In the genomic region with DNA sequence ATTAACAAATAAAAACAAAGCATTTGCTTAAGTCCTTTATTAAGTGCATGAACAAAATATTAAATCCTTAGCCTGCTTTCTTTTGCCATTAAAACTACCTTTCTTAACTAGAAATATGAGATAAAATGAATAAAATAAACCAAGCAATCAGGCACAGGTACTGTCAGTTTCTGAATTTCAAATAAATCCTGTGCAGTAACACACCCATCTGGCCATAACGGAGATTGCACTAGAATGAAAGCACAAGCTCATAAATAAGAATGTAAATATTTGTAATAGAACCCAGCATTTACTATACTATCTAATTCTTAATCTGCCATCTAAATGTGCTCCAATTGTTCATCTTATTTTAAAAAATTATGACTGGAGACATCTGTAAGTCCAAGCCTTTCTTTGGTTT, we compare ENCODE assay signal across 11 cellular contexts. TPM values are rescaled to one million over a fixed set of nuclear protein-coding genes. Genes with fewer than 3 reads are reported as not detected.
DNase-seq lines count a peak whose midpoint lies in the region; ATAC-seq and TF ChIP-seq lines count a peak whose summit lies in the region.
"Had no signal": no experiment of that assay in that cellular context is flagged by ENCODE, and none has a peak within 500 bp of the region (broad histone marks: within the 10 kb centered on the region; RNA-seq: fewer than 3 reads in every experiment).

No MANE protein-coding gene starts in this region.

- H3K27me3 ChIP-seq in Karpas-422 (ENCODE audit: low read length): no peaks in the 10 kb centered on the region
- no peaks in the 10 kb centered on the region for H3K27me3 ChIP-seq in mesenchymal stem cell (ENCODE audit: control insufficient read depth in 1 of 2, insufficient read depth in 1 of 2, low read length in 2 of 2)
- H3K27me3 ChIP-seq: upper lobe of left lung had no signal

- H4K8ac ChIP-seq in mesenchymal stem cell (ENCODE audit: low read length): no peak overlapping the region

- H3K4me3 ChIP-seq in Karpas-422 (ENCODE audit: low read length): no peak overlapping the region
- H3K4me3 ChIP-seq in astrocyte of the spinal cord (ENCODE audit: low read depth, low read length): no peak overlapping the region
- no peak overlapping the region for H3K4me3 ChIP-seq in mesenchymal stem cell (ENCODE audit: insufficient read depth in 1 of 2, low read depth in 1 of 2, low read length in 2 of 2)
- H3K4me3 ChIP-seq: upper lobe of left lung had no signal

- no peak overlapping the region for H4K91ac ChIP-seq in mesenchymal stem cell (ENCODE audit: low read length)

- no peak overlapping the region for H2AK5ac ChIP-seq in mesenchymal stem cell (ENCODE audit: low read length, severe bottlenecking)

- no peak overlapping the region for H2BK15ac ChIP-seq in mesenchymal stem cell (ENCODE audit: low read depth, poor library complexity, severe bottlenecking)

- H3K23ac ChIP-seq in mesenchymal stem cell (ENCODE audit: low read length in 2 of 2): no peak overlapping the region

- H2BK12ac ChIP-seq in mesenchymal stem cell (ENCODE audit: low read length in 2 of 2): no peak overlapping the region

- DNase-seq in DMS79 treated with DMSO at 0.1 percent for 48 hours (lab: John Stamatoyannopoulos, UW): peak; percentile 30
- DNase-seq in DMS79 (lab: John Stamatoyannopoulos, UW): no peak
- DNase-seq in Karpas-422: peak; percentile 50
- DNase-seq in astrocyte of the spinal cord (ENCODE audit: low read depth, low spot score): peak; percentile 29
- peak; percentile 44 for DNase-seq in mesenchymal stem cell
- no peak for DNase-seq in islet precursor cell
- no peak for DNase-seq in omental fat pad (ENCODE audit: low spot score)
- DNase-seq in globus pallidus (ENCODE audit: low spot score): no peak
- DNase-seq: activated naive CD4-positive, alpha-beta T cell; T-helper 1 cell; upper lobe of left lung had no signal

- H3K4ac ChIP-seq in mesenchymal stem cell (ENCODE audit: low read depth in 1 of 2, low read length in 2 of 2): no peak overlapping the region

- no CpG with 5 or more reads among the region's 1 CpG for WGBS in mesenchymal stem cell

- no peak overlapping the region for H3K18ac ChIP-seq in mesenchymal stem cell (ENCODE audit: low read depth in 1 of 2, low read length in 2 of 2)

- TF ChIP-seq CTCF in astrocyte of the spinal cord (IDR thresholded peaks at IDR 0.05; ENCODE audit: low read depth, low read length): peak; percentile 43
- TF ChIP-seq CTCF in omental fat pad (IDR thresholded peaks at IDR 0.05): no peak

- H3K9me2 ChIP-seq in Karpas-422 (replicated peaks; ENCODE audit: insufficient read depth, low read length): no peaks in the 10 kb centered on the region

- H3K9me3 ChIP-seq in Karpas-422 (ENCODE audit: low read length) (no peaks in the 10 kb centered on the region), mesenchymal stem cell (ENCODE audit: control insufficient read depth, low read length) (no peaks in the 10 kb centered on the region)
- H3K9me3 ChIP-seq: upper lobe of left lung had no signal

- no peak overlapping the region for H2AFZ ChIP-seq in Karpas-422 (ENCODE audit: low read length)
- no peak overlapping the region for H2AFZ ChIP-seq in mesenchymal stem cell (ENCODE audit: low read depth, low read length)

- no peak overlapping the region for H3K14ac ChIP-seq in mesenchymal stem cell (ENCODE audit: low read length in 2 of 2)

- H2BK120ac ChIP-seq in mesenchymal stem cell (ENCODE audit: low read depth, low read length): no peak overlapping the region

- ATAC-seq in omental fat pad (ENCODE audit: low FRiP score): no peak

- H3K4me2 ChIP-seq in Karpas-422 (ENCODE audit: low read depth, low read length, poor library complexity, severe bottlenecking) (no peak overlapping the region), mesenchymal stem cell (ENCODE audit: low read length, poor library complexity, severe bottlenecking) (no peak overlapping the region)

- no peaks in the 10 kb centered on the region for H3K79me2 ChIP-seq in Karpas-422 (ENCODE audit: low read length)

- H4K20me1 ChIP-seq in Karpas-422 (ENCODE audit: insufficient read depth, low read depth, low read length): no peaks in the 10 kb centered on the region

- H3K9ac ChIP-seq in Karpas-422 (ENCODE audit: low read length): no peak overlapping the region
- no peak overlapping the region for H3K9ac ChIP-seq in mesenchymal stem cell (ENCODE audit: low read length)

- in situ Hi-C loops in astrocyte of the spinal cord (cut with HindIII; ENCODE audit: low sequenced_read_pairs): no loop called here

- no peak overlapping the region for H3K27ac ChIP-seq in Karpas-422 (ENCODE audit: low read length)
- H3K27ac ChIP-seq in mesenchymal stem cell (ENCODE audit: low read length, poor library complexity, severe bottlenecking): no peak overlapping the region
- H3K27ac ChIP-seq: upper lobe of left lung had no signal

- H3K36me3 ChIP-seq in Karpas-422 (ENCODE audit: insufficient read depth, low read length) (no peaks in the 10 kb centered on the region), mesenchymal stem cell (ENCODE audit: control insufficient read depth in 1 of 2, insufficient read depth in 2 of 2, low read depth in 1 of 2, low read length in 2 of 2) (no peaks in the 10 kb centered on the region)
- H3K36me3 ChIP-seq: upper lobe of left lung had no signal

- peaks cover 41% of the 10 kb centered on the region for H3K79me1 ChIP-seq in mesenchymal stem cell (replicated peaks; ENCODE audit: low read length, poor library complexity, severe bottlenecking)

- H3K4me1 ChIP-seq in Karpas-422 (ENCODE audit: low read length) (peaks cover 11% of the 10 kb centered on the region), mesenchymal stem cell (ENCODE audit: control insufficient read depth, insufficient read depth, low read depth, low read length) (no peaks in the 10 kb centered on the region)

- H2BK5ac ChIP-seq in mesenchymal stem cell (ENCODE audit: low read depth, low read length, poor library complexity, severe bottlenecking): no peak overlapping the region

RNA-seq across cellular contexts. Expression of a gene that starts 31.9 kb away (rescaled TPM):
- total RNA-seq in Karpas-422 (2014; rRNA removed; shearing (Covaris generic); ENCODE audit: low replicate concordance): 90.5 and 117 TPM in 2 replicates
- polyA plus RNA-seq in mesenchymal stem cell (2013, experiment 1 of 2): 33.7 TPM
- polyA plus RNA-seq in mesenchymal stem cell (2013, experiment 2 of 2): 33.9 TPM
- 10 to 100 TPM; 50.7 to 67.4 (median 60.4) TPM for total RNA-seq in omental fat pad

RNA-seq across cellular contexts. Expression of a gene that starts 32.1 kb away (rescaled TPM):
- 4.7 and 8.9 TPM in 2 replicates for total RNA-seq in Karpas-422 (2014; rRNA removed; shearing (Covaris generic); ENCODE audit: low replicate concordance)
- polyA plus RNA-seq in mesenchymal stem cell (2013, experiment 1 of 2): 1.8 TPM
- polyA plus RNA-seq in mesenchymal stem cell (2013, experiment 2 of 2): 1.6 TPM
- total RNA-seq in omental fat pad: 1 to 10 TPM; 2.2 to 2.8 (median 2.5) TPM

RNA-seq across cellular contexts. Expression of a gene that starts 59.3 kb away (rescaled TPM):
- total RNA-seq in Karpas-422 (2014; rRNA removed; shearing (Covaris generic); ENCODE audit: low replicate concordance): 6.2 and 23.1 TPM in 2 replicates
- polyA plus RNA-seq in mesenchymal stem cell (2013, experiment 1 of 2): 59.2 TPM
- polyA plus RNA-seq in mesenchymal stem cell (2013, experiment 2 of 2): 62.1 TPM
- total RNA-seq in omental fat pad: 10 to 100 TPM in 3 of 4 donors, 1 to 10 TPM in 1; 6.8 to 17.5 (median 15.3) TPM

Comparison
In these comparisons a context has a peak if more than half of its experiments do, and no peak if none do; other contexts are left out.
1. DNase-seq: peak in DMS79 treated with DMSO at 0.1 percent for 48 hours (single experiment), Karpas-422 (single experiment), astrocyte of the spinal cord (single experiment) and mesenchymal stem cell (single experiment); none in DMS79 (single experiment), islet precursor cell (single experiment), omental fat pad (single experiment) and globus pallidus (single experiment).